Comparison of ENCODE assay signal across 8 cellular contexts in the genomic region with DNA sequence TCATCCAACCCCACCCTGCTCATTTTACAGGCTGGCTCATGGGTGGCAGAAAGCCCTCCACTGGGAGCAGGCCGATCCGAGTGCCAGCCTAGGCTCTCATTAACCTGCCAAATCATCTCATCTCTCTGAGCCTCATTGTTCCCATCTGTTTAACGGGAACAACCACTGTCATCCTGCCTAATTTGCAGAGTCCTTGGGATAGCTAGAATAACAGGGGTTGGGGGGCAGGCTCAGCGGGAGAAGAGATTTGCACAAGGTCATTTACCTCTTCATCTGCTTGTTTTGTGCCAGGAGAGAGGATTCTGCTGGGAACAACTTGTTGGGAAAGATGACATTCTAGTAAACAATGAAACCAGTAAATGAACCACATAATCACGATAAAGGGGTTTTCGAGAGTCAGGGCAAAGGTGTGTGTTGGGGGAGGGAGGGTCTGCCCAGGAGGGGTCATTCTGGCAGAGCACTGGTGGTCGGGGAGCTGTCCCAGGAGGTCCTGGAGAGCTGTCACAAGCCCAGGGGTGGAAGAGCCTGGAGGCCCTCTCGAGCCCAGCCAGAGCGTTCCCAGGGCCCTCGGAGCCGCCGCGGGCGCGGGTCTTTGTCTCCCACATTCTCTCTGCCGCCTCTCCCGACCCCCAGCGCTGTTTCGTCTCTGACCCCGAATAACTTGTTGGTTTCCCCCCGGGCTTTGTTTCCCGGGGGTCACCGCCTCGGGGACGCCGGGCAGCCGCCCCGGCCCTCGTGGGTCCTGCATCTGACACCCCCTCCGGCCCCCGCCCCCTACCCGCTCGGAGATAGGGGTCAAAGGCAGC. TPM values are rescaled to one million over a fixed set of nuclear protein-coding genes. Genes with fewer than 3 reads are reported as not detected.
DNase-seq lines count a peak whose midpoint lies in the region; ATAC-seq and TF ChIP-seq lines count a peak whose summit lies in the region.

No MANE protein-coding gene starts in this region.

- H3K4me1 Mint-ChIP-seq in activated B cell treated with CpG ODN at 0.5 μM for 24 hours, result peaks cover 38% of the 10 kb centered on the region

- H3K9me3 ChIP-seq in iPS DF 6.9 (ENCODE audit: control insufficient read depth, insufficient read depth, low read length), result no peaks in the 10 kb centered on the region
- no peaks in the 10 kb centered on the region for H3K9me3 ChIP-seq in smooth muscle cell (replicated peaks; ENCODE audit: low read depth)

- peak overlapping the region; percentile 68 for H2AFZ ChIP-seq in smooth muscle cell (ENCODE audit: low read depth)

- no peaks in the 10 kb centered on the region for H3K9me3 Mint-ChIP-seq in activated B cell treated with CpG ODN at 0.5 μM for 24 hours

- H3K9ac ChIP-seq in smooth muscle cell (ENCODE audit: low read depth), result peak overlapping the region; percentile 98

- peak overlapping the region; percentile 94 for H3K4me2 ChIP-seq in smooth muscle cell

- CTCF ChIA-PET in activated B cell treated with CpG ODN at 0.5 μM for 24 hours (lab: Charles Lee), result no interaction called here

- H3K27ac ChIP-seq in iPS DF 6.9 (ENCODE audit: low read length) (no peak overlapping the region), smooth muscle cell (ENCODE audit: low read depth) (peak overlapping the region; percentile 96)

- TF ChIP-seq CTCF in activated B cell treated with CpG ODN at 0.5 μM for 24 hours (IDR thresholded peaks at IDR 0.05) (no peak), smooth muscle cell (IDR thresholded peaks at IDR 0.05; ENCODE audit: borderline replicate concordance, insufficient read depth, poor library complexity, severe bottlenecking) (no peak)

- peak; percentile 21 for DNase-seq in NCI-H1092 treated with DMSO at 0.1 percent for 48 hours (lab: John Stamatoyannopoulos, UW)
- DNase-seq in NCI-H1092 (lab: John Stamatoyannopoulos, UW), result no peak
- DNase-seq in activated B cell treated with CpG ODN at 0.5 μM for 24 hours, result no peak
- no peak for DNase-seq in iPS DF 6.9 (ENCODE audit: low read depth, low spot score)
- no peak for DNase-seq in smooth muscle cell (lab: John Stamatoyannopoulos, UW; ENCODE audit: unreplicated experiment)
- no peak for DNase-seq in GM19240 (ENCODE audit: insufficient read length, low spot score)

- no peaks in the 10 kb centered on the region for H3K27me3 Mint-ChIP-seq in activated B cell treated with CpG ODN at 0.5 μM for 24 hours

- no peaks in the 10 kb centered on the region for H3K36me3 Mint-ChIP-seq in activated B cell treated with CpG ODN at 0.5 μM for 24 hours (ENCODE audit: low read depth)

- H3K27me3 ChIP-seq in iPS DF 6.9 (ENCODE audit: control insufficient read depth, insufficient read depth, low read length), result no peaks in the 10 kb centered on the region
- H3K27me3 ChIP-seq in smooth muscle cell (ENCODE audit: low read depth), result no peaks in the 10 kb centered on the region

- H3K4me1 ChIP-seq in iPS DF 6.9 (ENCODE audit: control insufficient read depth, insufficient read depth, low read length) (peaks cover 8% of the 10 kb centered on the region; the same call in 1 of the 2 replicates), smooth muscle cell (ENCODE audit: low read depth) (peaks cover 37% of the 10 kb centered on the region)

- peaks cover 36% of the 10 kb centered on the region for H3F3A ChIP-seq in smooth muscle cell (ENCODE audit: low read depth)

- peak overlapping the region; percentile 57 for H3K27ac Mint-ChIP-seq in activated B cell treated with CpG ODN at 0.5 μM for 24 hours

- H3K79me2 ChIP-seq in smooth muscle cell (ENCODE audit: low read depth), result peaks cover 37% of the 10 kb centered on the region

- H3K36me3 ChIP-seq in iPS DF 6.9 (ENCODE audit: control insufficient read depth, insufficient read depth, low read length) (no peaks in the 10 kb centered on the region), smooth muscle cell (ENCODE audit: low read depth) (no peaks in the 10 kb centered on the region)

- no CpG with 5 or more reads among the region's 33 CpGs for WGBS in iPS DF 6.9 (ENCODE audit: insufficient coverage, insufficient read length)
- WGBS in smooth muscle cell (ENCODE audit: low lambda C conversion rate), result 17% methylated on average over 24 of the region's 33 CpGs

- no peak for ATAC-seq in activated B cell treated with CpG ODN at 0.5 μM for 24 hours (ENCODE audit: low read depth)
- no peak for ATAC-seq in GM21390 (IDR thresholded peaks at IDR 0.05; ENCODE audit: unreplicated experiment)
- ATAC-seq in HG03175 (IDR thresholded peaks at IDR 0.05; ENCODE audit: unreplicated experiment), result no peak

- H3K4me3 ChIP-seq in iPS DF 6.9 (ENCODE audit: low read length) (peak overlapping the region; percentile 71; the same call in 1 of the 2 replicates), smooth muscle cell (peak overlapping the region; percentile 91)

- intact Hi-C loops in activated B cell treated with CpG ODN at 0.5 μM for 24 hours (cut with micrococcal nuclease), result loop anchor here (5.0 kb wide), 2 partner anchors 33 to 142 kb away; no protein-coding TSS in a partner anchor

- H3K4me3 Mint-ChIP-seq in activated B cell treated with CpG ODN at 0.5 μM for 24 hours, result peak overlapping the region; percentile 70

- POLR2A ChIA-PET in activated B cell treated with CpG ODN at 0.5 μM for 24 hours (lab: Charles Lee), result interaction anchor here (0.7 to 3.7 kb wide), 4 partner anchors 8 to 72 kb away, joined by 3 to 18 read pairs (median 12); partner anchors contain the start of genes CD74 and RPS14

- H4K20me1 ChIP-seq in smooth muscle cell (ENCODE audit: low read depth), result peaks cover 24% of the 10 kb centered on the region

RNA-seq across cellular contexts. Expression of gene NDST1, which starts 22.8 kb away (rescaled TPM):
- total RNA-seq in activated B cell treated with CpG ODN at 0.5 μM for 24 hours (5.7 and 8.1 TPM in 2 replicates), smooth muscle cell (53.0 and 64.6 TPM in 2 replicates)
- polyA plus RNA-seq in smooth muscle cell, result 32.4 and 42.1 TPM in 2 replicates

RNA-seq across cellular contexts. Expression of gene RPS14, which starts 35.6 kb away (rescaled TPM):
- 4,086 and 4,865 TPM in 2 replicates for total RNA-seq in activated B cell treated with CpG ODN at 0.5 μM for 24 hours
- total RNA-seq in smooth muscle cell, result 2,252 and 2,349 TPM in 2 replicates
- 1,004 and 1,045 TPM in 2 replicates for polyA plus RNA-seq in smooth muscle cell
